ENCODE assay signal across 1 cellular context in the genomic region with DNA sequence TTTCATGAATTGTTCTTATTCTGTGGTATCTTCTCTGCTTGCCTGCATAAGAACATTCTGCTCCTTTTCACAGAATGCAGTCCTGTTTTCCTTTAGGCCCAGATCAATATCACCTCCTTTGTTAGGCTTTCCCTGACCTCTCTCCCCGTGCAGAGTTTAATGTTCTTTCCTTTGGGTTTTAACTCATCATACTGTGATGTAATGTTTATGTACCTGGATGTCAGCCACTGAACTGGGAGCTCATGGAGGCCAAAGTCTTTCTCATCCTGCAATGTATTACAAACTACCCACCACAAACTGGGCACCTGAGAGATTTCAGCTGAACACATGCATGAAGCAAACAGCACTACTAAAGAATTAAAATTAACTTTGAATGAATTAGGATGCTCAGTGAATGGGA.
TF ChIP-seq lines count a peak whose summit lies in the region.

No MANE protein-coding gene starts in this region.

TF ChIP-seq in HepG2, 621 proteins besides CTCF, POLR2A, EP300 and RAD21 (continued from another document):
- TF ChIP-seq, protein P1, sequence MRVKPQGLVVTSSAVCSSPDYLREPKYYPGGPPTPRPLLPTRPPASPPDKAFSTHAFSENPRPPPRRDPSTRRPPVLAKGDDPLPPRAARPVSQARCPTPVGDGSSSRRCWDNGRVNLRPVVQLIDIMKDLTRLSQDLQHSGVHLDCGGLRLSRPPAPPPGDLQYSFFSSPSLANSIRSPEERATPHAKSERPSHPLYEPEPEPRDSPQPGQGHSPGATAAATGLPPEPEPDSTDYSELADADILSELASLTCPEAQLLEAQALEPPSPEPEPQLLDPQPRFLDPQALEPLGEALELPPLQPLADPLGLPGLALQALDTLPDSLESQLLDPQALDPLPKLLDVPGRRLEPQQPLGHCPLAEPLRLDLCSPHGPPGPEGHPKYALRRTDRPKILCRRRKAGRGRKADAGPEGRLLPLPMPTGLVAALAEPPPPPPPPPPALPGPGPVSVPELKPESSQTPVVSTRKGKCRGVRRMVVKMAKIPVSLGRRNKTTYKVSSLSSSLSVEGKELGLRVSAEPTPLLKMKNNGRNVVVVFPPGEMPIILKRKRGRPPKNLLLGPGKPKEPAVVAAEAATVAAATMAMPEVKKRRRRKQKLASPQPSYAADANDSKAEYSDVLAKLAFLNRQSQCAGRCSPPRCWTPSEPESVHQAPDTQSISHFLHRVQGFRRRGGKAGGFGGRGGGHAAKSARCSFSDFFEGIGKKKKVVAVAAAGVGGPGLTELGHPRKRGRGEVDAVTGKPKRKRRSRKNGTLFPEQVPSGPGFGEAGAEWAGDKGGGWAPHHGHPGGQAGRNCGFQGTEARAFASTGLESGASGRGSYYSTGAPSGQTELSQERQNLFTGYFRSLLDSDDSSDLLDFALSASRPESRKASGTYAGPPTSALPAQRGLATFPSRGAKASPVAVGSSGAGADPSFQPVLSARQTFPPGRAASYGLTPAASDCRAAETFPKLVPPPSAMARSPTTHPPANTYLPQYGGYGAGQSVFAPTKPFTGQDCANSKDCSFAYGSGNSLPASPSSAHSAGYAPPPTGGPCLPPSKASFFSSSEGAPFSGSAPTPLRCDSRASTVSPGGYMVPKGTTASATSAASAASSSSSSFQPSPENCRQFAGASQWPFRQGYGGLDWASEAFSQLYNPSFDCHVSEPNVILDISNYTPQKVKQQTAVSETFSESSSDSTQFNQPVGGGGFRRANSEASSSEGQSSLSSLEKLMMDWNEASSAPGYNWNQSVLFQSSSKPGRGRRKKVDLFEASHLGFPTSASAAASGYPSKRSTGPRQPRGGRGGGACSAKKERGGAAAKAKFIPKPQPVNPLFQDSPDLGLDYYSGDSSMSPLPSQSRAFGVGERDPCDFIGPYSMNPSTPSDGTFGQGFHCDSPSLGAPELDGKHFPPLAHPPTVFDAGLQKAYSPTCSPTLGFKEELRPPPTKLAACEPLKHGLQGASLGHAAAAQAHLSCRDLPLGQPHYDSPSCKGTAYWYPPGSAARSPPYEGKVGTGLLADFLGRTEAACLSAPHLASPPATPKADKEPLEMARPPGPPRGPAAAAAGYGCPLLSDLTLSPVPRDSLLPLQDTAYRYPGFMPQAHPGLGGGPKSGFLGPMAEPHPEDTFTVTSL (CRISPR knock-in tag; IDR thresholded peaks at IDR 0.05; ENCODE audit: borderline replicate concordance), result 0 out of 2 replicates have a peak, but pooled peaks have one; percentile 26
- no peak for TF ChIP-seq ZNF577 (CRISPR knock-in tag; IDR thresholded peaks at IDR 0.05; ENCODE audit: borderline replicate concordance, low read depth)
- no peak for TF ChIP-seq ETV6 (CRISPR knock-in tag; conservative IDR thresholded peaks at IDR 0.05)
- TF ChIP-seq SOX5 (CRISPR knock-in tag; IDR thresholded peaks at IDR 0.05; ENCODE audit: borderline replicate concordance), result peak; percentile 37; the same call in 1 of the 2 replicates
- TF ChIP-seq, protein P2, sequence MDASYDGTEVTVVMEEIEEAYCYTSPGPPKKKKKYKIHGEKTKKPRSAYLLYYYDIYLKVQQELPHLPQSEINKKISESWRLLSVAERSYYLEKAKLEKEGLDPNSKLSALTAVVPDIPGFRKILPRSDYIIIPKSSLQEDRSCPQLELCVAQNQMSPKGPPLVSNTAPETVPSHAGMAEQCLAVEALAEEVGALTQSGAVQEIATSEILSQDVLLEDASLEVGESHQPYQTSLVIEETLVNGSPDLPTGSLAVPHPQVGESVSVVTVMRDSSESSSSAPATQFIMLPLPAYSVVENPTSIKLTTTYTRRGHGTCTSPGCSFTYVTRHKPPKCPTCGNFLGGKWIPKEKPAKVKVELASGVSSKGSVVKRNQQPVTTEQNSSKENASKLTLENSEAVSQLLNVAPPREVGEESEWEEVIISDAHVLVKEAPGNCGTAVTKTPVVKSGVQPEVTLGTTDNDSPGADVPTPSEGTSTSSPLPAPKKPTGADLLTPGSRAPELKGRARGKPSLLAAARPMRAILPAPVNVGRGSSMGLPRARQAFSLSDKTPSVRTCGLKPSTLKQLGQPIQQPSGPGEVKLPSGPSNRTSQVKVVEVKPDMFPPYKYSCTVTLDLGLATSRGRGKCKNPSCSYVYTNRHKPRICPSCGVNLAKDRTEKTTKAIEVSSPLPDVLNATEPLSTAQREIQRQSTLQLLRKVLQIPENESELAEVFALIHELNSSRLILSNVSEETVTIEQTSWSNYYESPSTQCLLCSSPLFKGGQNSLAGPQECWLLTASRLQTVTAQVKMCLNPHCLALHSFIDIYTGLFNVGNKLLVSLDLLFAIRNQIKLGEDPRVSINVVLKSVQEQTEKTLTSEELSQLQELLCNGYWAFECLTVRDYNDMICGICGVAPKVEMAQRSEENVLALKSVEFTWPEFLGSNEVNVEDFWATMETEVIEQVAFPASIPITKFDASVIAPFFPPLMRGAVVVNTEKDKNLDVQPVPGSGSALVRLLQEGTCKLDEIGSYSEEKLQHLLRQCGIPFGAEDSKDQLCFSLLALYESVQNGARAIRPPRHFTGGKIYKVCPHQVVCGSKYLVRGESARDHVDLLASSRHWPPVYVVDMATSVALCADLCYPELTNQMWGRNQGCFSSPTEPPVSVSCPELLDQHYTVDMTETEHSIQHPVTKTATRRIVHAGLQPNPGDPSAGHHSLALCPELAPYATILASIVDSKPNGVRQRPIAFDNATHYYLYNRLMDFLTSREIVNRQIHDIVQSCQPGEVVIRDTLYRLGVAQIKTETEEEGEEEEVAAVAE (CRISPR knock-in tag; IDR thresholded peaks at IDR 0.05; ENCODE audit: borderline replicate concordance), result no peak
